In genomic region chr6:46653439-46653942, GRCh38 we compare ENCODE assay signal across 1 cellular context.
TF ChIP-seq lines count a peak whose summit lies in the region.

No MANE protein-coding gene starts in this region.

TF ChIP-seq in HepG2, 621 proteins besides CTCF, POLR2A, EP300 and RAD21:
- TF ChIP-seq CEBPB (IDR thresholded peaks at IDR 0.05; ENCODE audit: borderline replicate concordance, low read depth, low read length) (peak; percentile 14; the same call in 1 of the 2 replicates), RAD51 (IDR thresholded peaks at IDR 0.05; ENCODE audit: borderline replicate concordance) (no peak), CAMTA2 (CRISPR knock-in tag; IDR thresholded peaks at IDR 0.05; ENCODE audit: borderline replicate concordance) (no peak), ZBTB14 (CRISPR knock-in tag; IDR thresholded peaks at IDR 0.05) (no peak), CENPT (CRISPR knock-in tag; IDR thresholded peaks at IDR 0.05; ENCODE audit: low read depth) (0 out of 2 replicates have a peak, but pooled peaks have one; percentile 20), FOXJ3 (CRISPR knock-in tag; IDR thresholded peaks at IDR 0.05; ENCODE audit: borderline replicate concordance) (no peak), ZNF687 (CRISPR knock-in tag; IDR thresholded peaks at IDR 0.05) (peak; percentile 0; the same call in 1 of the 2 replicates), PHF21A (CRISPR knock-in tag; IDR thresholded peaks at IDR 0.05) (no peak)
- TF ChIP-seq, protein P1, sequence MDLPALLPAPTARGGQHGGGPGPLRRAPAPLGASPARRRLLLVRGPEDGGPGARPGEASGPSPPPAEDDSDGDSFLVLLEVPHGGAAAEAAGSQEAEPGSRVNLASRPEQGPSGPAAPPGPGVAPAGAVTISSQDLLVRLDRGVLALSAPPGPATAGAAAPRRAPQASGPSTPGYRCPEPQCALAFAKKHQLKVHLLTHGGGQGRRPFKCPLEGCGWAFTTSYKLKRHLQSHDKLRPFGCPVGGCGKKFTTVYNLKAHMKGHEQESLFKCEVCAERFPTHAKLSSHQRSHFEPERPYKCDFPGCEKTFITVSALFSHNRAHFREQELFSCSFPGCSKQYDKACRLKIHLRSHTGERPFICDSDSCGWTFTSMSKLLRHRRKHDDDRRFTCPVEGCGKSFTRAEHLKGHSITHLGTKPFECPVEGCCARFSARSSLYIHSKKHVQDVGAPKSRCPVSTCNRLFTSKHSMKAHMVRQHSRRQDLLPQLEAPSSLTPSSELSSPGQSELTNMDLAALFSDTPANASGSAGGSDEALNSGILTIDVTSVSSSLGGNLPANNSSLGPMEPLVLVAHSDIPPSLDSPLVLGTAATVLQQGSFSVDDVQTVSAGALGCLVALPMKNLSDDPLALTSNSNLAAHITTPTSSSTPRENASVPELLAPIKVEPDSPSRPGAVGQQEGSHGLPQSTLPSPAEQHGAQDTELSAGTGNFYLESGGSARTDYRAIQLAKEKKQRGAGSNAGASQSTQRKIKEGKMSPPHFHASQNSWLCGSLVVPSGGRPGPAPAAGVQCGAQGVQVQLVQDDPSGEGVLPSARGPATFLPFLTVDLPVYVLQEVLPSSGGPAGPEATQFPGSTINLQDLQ (CRISPR knock-in tag; IDR thresholded peaks at IDR 0.05): 0 out of 2 replicates have a peak, but pooled peaks have one; percentile 25
